In the genomic region with DNA sequence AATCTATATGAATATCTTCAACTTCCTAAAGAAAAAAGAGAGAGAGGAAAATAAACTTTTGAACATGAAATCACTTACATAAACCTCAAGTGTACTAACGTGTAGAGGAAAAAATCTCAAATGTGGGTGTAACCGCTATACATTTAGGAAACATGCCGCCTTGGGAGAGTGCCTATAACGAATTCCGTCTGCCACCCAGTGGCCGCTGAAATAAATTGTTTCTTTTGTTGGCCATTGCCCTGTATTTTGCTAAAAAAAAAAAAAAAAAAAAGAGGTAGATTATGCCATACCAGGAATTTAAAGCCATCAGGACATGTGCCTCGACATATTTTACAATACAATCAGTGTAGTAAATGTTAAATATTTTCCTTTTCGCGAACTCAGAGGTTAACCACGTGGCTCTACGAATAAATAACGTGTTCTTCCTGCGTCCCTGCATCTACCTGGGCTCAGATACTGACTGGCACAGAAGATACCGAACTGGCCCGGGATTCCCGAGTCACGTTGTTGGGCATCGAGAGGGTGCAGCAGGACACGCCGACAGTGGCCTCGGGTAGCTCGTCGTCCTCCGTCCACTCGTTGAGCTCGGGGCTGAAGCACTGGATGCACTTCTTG, we compare ENCODE assay signal across 8 cellular contexts. TPM values are rescaled to one million over a fixed set of nuclear protein-coding genes. Genes with fewer than 3 reads are reported as not detected.
A peak's percentile ranks its signal among the peaks of the same experiment; 100 is the strongest.
DNase-seq lines count a peak whose midpoint lies in the region; ATAC-seq and TF ChIP-seq lines count a peak whose summit lies in the region.

No MANE protein-coding gene starts in this region.

- H3K4me1 Mint-ChIP-seq in T-helper 1 cell treated with Interleukin-12 subunit alpha and Interleukin-12 subunit beta and Interleukin-4 antibody, amounts not matched to agents 30 μg/mL and 1 μg/mL, for 36 hours (ENCODE audit: low read depth), result peaks cover 31% of the 10 kb centered on the region

- H3K36me3 ChIP-seq in ascending aorta, result no peaks in the 10 kb centered on the region
- H3K36me3 ChIP-seq in sigmoid colon, result no peaks in the 10 kb centered on the region

- intact Hi-C loops in ascending aorta (cut with DNase I) (loop anchor here (2.0 to 10.0 kb wide), 4 partner anchors 106 to 656 kb away; partner anchors contain the start of genes GCLC and GSTA4), sigmoid colon (cut with DNase I) (loop anchor here (1.0 to 5.0 kb wide), 5 partner anchors 76 to 479 kb away; no protein-coding TSS in a partner anchor)

- H3K9me3 Mint-ChIP-seq in T-helper 1 cell treated with Interleukin-12 subunit alpha and Interleukin-12 subunit beta and Interleukin-4 antibody, amounts not matched to agents 30 μg/mL and 1 μg/mL, for 36 hours, result no peaks in the 10 kb centered on the region

- H3K27me3 Mint-ChIP-seq in T-helper 1 cell treated with Interleukin-12 subunit alpha and Interleukin-12 subunit beta and Interleukin-4 antibody, amounts not matched to agents 30 μg/mL and 1 μg/mL, for 36 hours (ENCODE audit: low read depth), result peaks cover 31% of the 10 kb centered on the region

- peak overlapping the region; percentile 61 for H3K4me3 ChIP-seq in HFF-Myc (replicated peaks; ENCODE audit: low read depth, low read length)
- H3K4me3 ChIP-seq in ascending aorta, result peak overlapping the region; percentile 71
- H3K4me3 ChIP-seq in sigmoid colon, result peak overlapping the region; percentile 42 to 65 (median 57)

- H3K9me3 ChIP-seq in ascending aorta (no peaks in the 10 kb centered on the region), sigmoid colon (no peaks in the 10 kb centered on the region)

- H3K36me3 Mint-ChIP-seq in T-helper 1 cell treated with Interleukin-12 subunit alpha and Interleukin-12 subunit beta and Interleukin-4 antibody, amounts not matched to agents 30 μg/mL and 1 μg/mL, for 36 hours (ENCODE audit: low read depth), result peaks cover 2% of the 10 kb centered on the region

- DNase-seq in Daoy (ENCODE audit: low read depth), result peak; percentile 83
- DNase-seq in HFF-Myc (ENCODE audit: extremely low read depth, low read depth), result peak; percentile 63
- DNase-seq in NCI-H1417 treated with DMSO at 0.1 percent for 48 hours (lab: John Stamatoyannopoulos, UW), result peak; percentile 80
- DNase-seq in ascending aorta (ENCODE audit: low spot score in 2 of 2), result no peak
- peak in 31 of 51 donors; percentile 3 to 69 (median 37) for DNase-seq in hypothalamus (lab: John Stamatoyannopoulos, UW)
- DNase-seq in sigmoid colon, result peak; percentile 71

- H3K4me3 Mint-ChIP-seq in T-helper 1 cell treated with Interleukin-12 subunit alpha and Interleukin-12 subunit beta and Interleukin-4 antibody, amounts not matched to agents 30 μg/mL and 1 μg/mL, for 36 hours, result peak overlapping the region; percentile 85

- 1% methylated on average over 26 of the region's 26 CpGs for WGBS in sigmoid colon, 2 donors

- no peak overlapping the region for H3K27ac ChIP-seq in ascending aorta
- peak overlapping the region in 3 of 4 donors; percentile 15 to 56 (median 41) for H3K27ac ChIP-seq in sigmoid colon

- TF ChIP-seq CTCF in HFF-Myc (IDR thresholded peaks at IDR 0.05; ENCODE audit: low read depth, low read length, missing control alignments), result peak; percentile 48
- peak in 2 of 3 experiments; percentile 12 to 50 for TF ChIP-seq CTCF in ascending aorta (IDR thresholded peaks at IDR 0.05)
- peak in 2 of 4 experiments; percentile 39 to 42 for TF ChIP-seq CTCF in sigmoid colon (IDR thresholded peaks at IDR 0.05)

- ATAC-seq in HG03469 (IDR thresholded peaks at IDR 0.05; ENCODE audit: unreplicated experiment), result no peak

- no peaks in the 10 kb centered on the region for H3K27me3 ChIP-seq in ascending aorta
- no peaks in the 10 kb centered on the region for H3K27me3 ChIP-seq in sigmoid colon

- no peak for TF ChIP-seq POLR2A in sigmoid colon (IDR thresholded peaks at IDR 0.05)

- H3K4me1 ChIP-seq in ascending aorta (peaks cover 0 to 5% of the 10 kb centered on the region in 2 donors), sigmoid colon (peaks cover 0 to 20% (median 8%) of the 10 kb centered on the region in 4 donors)

- H3K27ac Mint-ChIP-seq in T-helper 1 cell treated with Interleukin-12 subunit alpha and Interleukin-12 subunit beta and Interleukin-4 antibody, amounts not matched to agents 30 μg/mL and 1 μg/mL, for 36 hours, result peak overlapping the region; percentile 63

- TF ChIP-seq EP300 in sigmoid colon (IDR thresholded peaks at IDR 0.05), result no peak

RNA-seq across cellular contexts. Expression of gene KLHL31, which starts 14.3 kb away (rescaled TPM):
- total RNA-seq in Daoy (2014; rRNA removed; shearing (Covaris generic)), result 0.27 and 0.40 TPM in 2 replicates
- total RNA-seq in ascending aorta (0.21 TPM), sigmoid colon (1 to 10 TPM in 1 of 4 donors, not detected in 3; 1.1 TPM)
- under 1 TPM in 2 of 3 donors, not detected in 1; 0.39 to 0.46 TPM for polyA plus RNA-seq in sigmoid colon

Comparison
In these comparisons a context has a peak if more than half of its experiments do, and no peak if none do; other contexts are left out.
1. DNase-seq: peak in Daoy (single experiment), HFF-Myc (single experiment), NCI-H1417 treated with DMSO at 0.1 percent for 48 hours (single experiment), hypothalamus (31 of 51) and sigmoid colon (single experiment); none in ascending aorta (0 of 2).
2. H3K27ac ChIP-seq: peak in sigmoid colon (3 of 4); none in ascending aorta (0 of 2).
3. Peak in every context shown above with its lines, with median percentiles within 50 percentile points of each other: H3K4me3 ChIP-seq.